29 cellular contexts compared by ENCODE assay signal in the genomic region with DNA sequence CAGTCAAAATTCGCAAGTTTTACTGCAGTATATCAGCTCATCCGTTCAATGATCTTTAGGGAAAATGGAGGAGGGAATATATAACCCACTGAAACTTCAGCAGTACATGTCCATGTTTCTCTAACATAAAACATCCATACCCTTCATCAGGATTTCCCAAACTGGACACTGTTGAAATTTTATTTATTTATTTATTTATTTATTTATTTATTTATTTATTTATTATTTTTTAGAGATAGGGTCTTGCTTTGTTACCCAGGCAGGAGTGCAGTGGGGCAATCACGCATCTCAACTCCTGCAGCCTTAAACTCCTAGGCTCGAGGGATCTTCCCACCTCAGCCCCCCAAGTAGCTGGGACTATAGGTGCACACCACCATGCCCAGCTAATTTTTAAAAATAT.
"Had no signal": no experiment of that assay in that cellular context is flagged by ENCODE, and none has a peak within 500 bp of the region (broad histone marks: within the 10 kb centered on the region; RNA-seq: fewer than 3 reads in every experiment).

No MANE protein-coding gene starts in this region.

- H3K36me3 ChIP-seq: stomach, suprapubic skin, thoracic aorta, thyroid gland, tibial artery, tibial nerve, transverse colon, upper lobe of left lung, upper lobe of right lung, uterus, vagina had no signal

- H3K27ac ChIP-seq: stomach, suprapubic skin, testis, thoracic aorta, thyroid gland, tibial artery, tibial nerve, transverse colon, upper lobe of left lung, upper lobe of right lung, uterus, vagina had no signal

- H3K4me3 ChIP-seq: stomach, suprapubic skin, testis, thoracic aorta, thyroid gland, tibial artery, tibial nerve, transverse colon, upper lobe of left lung, upper lobe of right lung, uterus, vagina had no signal

- H3K9me3 Mint-ChIP-seq: stimulated activated effector memory CD8-positive, alpha-beta T cell treated with anti-CD3 and anti-CD28 coated beads, Interleukin-12 subunit alpha, Interleukin-12 subunit beta, amount 100 ng/mL, for 72 hours; type B pancreatic cell had no signal

- H3K36me3 Mint-ChIP-seq: stimulated activated effector memory CD8-positive, alpha-beta T cell treated with anti-CD3 and anti-CD28 coated beads, Interleukin-12 subunit alpha, Interleukin-12 subunit beta, amount 100 ng/mL, for 72 hours; stimulated activated memory B cell treated with anti-CD40 and anti-IgM and Interleukin-4, amounts not matched to agents 10 μg/mL and 1 μg/mL and 100 μg/mL, for 72 hours; stimulated activated naive B cell treated with anti-CD40 and anti-IgM and Interleukin-4, amounts not matched to agents 10 μg/mL and 1 μg/mL and 100 μg/mL, for 72 hours; type B pancreatic cell had no signal

- H3K4me3 Mint-ChIP-seq: stimulated activated effector memory CD8-positive, alpha-beta T cell treated with anti-CD3 and anti-CD28 coated beads, Interleukin-12 subunit alpha, Interleukin-12 subunit beta, amount 100 ng/mL, for 72 hours; stimulated activated memory B cell treated with anti-CD40 and anti-IgM and Interleukin-4, amounts not matched to agents 10 μg/mL and 1 μg/mL and 100 μg/mL, for 72 hours; stimulated activated naive B cell treated with anti-CD40 and anti-IgM and Interleukin-4, amounts not matched to agents 10 μg/mL and 1 μg/mL and 100 μg/mL, for 72 hours; stimulated activated naive CD8-positive, alpha-beta T cell treated with anti-CD3 and anti-CD28 coated beads, Interleukin-15, amount 100 ng/mL, for 72 hours; stimulated activated naive CD8-positive, alpha-beta T cell treated with anti-CD3 and anti-CD28 coated beads, Interleukin-15, Interleukin-2, amounts not matched to agents 100 ng/mL and 50 ng/mL, for 24 hours; type B pancreatic cell had no signal

- H3K4me1 ChIP-seq: stomach, suprapubic skin, testis, thyroid gland, tibial artery, tibial nerve, transverse colon, upper lobe of left lung, upper lobe of right lung, uterus, vagina had no signal

- DNase-seq: stimulated activated CD4-positive, alpha-beta T cell treated with anti-CD3 and anti-CD28 coated beads, Interleukin-2, amount 100 ng/mL, for 48 hours; stimulated activated CD4-positive, alpha-beta T cell treated with anti-CD3 and anti-CD28 coated beads, Interleukin-4, amount 100 ng/mL, for 1 hour; stimulated activated CD4-positive, alpha-beta T cell treated with anti-CD3 and anti-CD28 coated beads, Interleukin-4, amount 100 ng/mL, for 24 hours; stimulated activated CD4-positive, alpha-beta T cell treated with anti-CD3 and anti-CD28 coated beads, Interleukin-4, amount 100 ng/mL, for 4 hours; stimulated activated CD8-positive, alpha-beta memory T cell treated with anti-CD3 and anti-CD28 coated beads, Interleukin-4, amount 100 ng/mL, for 48 hours; stimulated activated naive B cell treated with anti-CD40 and anti-IgM and Interleukin-4, amounts not matched to agents 10 μg/mL and 1 μg/mL and 100 μg/mL, for 72 hours; stimulated activated naive CD4-positive, alpha-beta T cell; stimulated activated naive CD4-positive, alpha-beta T cell treated with Interleukin-2 at 50 U/mL for 16 hours; stimulated activated naive CD8-positive, alpha-beta T cell treated with anti-CD3 and anti-CD28 coated beads, Interleukin-15, amount 100 ng/mL, for 72 hours; stimulated activated naive CD8-positive, alpha-beta T cell treated with anti-CD3 and anti-CD28 coated beads, Interleukin-15, Interleukin-2, amounts not matched to agents 100 U/mL and 50 U/mL, for 24 hours; stomach; substantia nigra; testis; thyroid gland; tibial artery; transverse colon; trophoblast cell; upper lobe of left lung; upper lobe of right lung; uterus had no signal

- ATAC-seq: stimulated activated effector memory CD8-positive, alpha-beta T cell treated with anti-CD3 and anti-CD28 coated beads, Interleukin-12 subunit alpha, Interleukin-12 subunit beta, amount 100 ng/mL, for 72 hours; stimulated activated memory B cell treated with anti-CD40 and anti-IgM and Interleukin-4, amounts not matched to agents 10 μg/mL and 1 μg/mL and 100 μg/mL, for 72 hours; stimulated activated naive B cell treated with anti-CD40 and anti-IgM and Interleukin-4, amounts not matched to agents 10 μg/mL and 1 μg/mL and 100 μg/mL, for 72 hours; stimulated activated naive CD8-positive, alpha-beta T cell treated with anti-CD3 and anti-CD28 coated beads, Interleukin-15, amount 100 ng/mL, for 72 hours; stimulated activated naive CD8-positive, alpha-beta T cell treated with anti-CD3 and anti-CD28 coated beads, Interleukin-15, Interleukin-2, amounts not matched to agents 100 U/mL and 50 U/mL, for 24 hours; upper lobe of right lung had no signal

- H3K27me3 Mint-ChIP-seq: stimulated activated memory B cell treated with anti-CD40 and anti-IgM and Interleukin-4, amounts not matched to agents 10 μg/mL and 1 μg/mL and 100 μg/mL, for 72 hours; stimulated activated naive CD8-positive, alpha-beta T cell treated with anti-CD3 and anti-CD28 coated beads, Interleukin-15, amount 100 ng/mL, for 72 hours; type B pancreatic cell had no signal

- H3K27me3 ChIP-seq: stomach, suprapubic skin, testis, thyroid gland, tibial artery, tibial nerve, transverse colon, upper lobe of left lung, upper lobe of right lung, uterus, vagina had no signal

- FAIRE-seq: urothelium cell line had no signal

- H3K4me1 Mint-ChIP-seq: stimulated activated effector memory CD8-positive, alpha-beta T cell treated with anti-CD3 and anti-CD28 coated beads, Interleukin-12 subunit alpha, Interleukin-12 subunit beta, amount 100 ng/mL, for 72 hours; stimulated activated naive CD8-positive, alpha-beta T cell treated with anti-CD3 and anti-CD28 coated beads, Interleukin-15, amount 100 ng/mL, for 72 hours had no signal

- H3K9me3 ChIP-seq: stomach, testis, thoracic aorta, thyroid gland, tibial nerve, upper lobe of left lung, upper lobe of right lung, uterus, vagina had no signal

- H3K27ac Mint-ChIP-seq: stimulated activated effector memory CD8-positive, alpha-beta T cell treated with anti-CD3 and anti-CD28 coated beads, Interleukin-12 subunit alpha, Interleukin-12 subunit beta, amount 100 ng/mL, for 72 hours; stimulated activated memory B cell treated with anti-CD40 and anti-IgM and Interleukin-4, amounts not matched to agents 10 μg/mL and 1 μg/mL and 100 μg/mL, for 72 hours; stimulated activated naive B cell treated with anti-CD40 and anti-IgM and Interleukin-4, amounts not matched to agents 10 μg/mL and 1 μg/mL and 100 μg/mL, for 72 hours; stimulated activated naive CD8-positive, alpha-beta T cell treated with anti-CD3 and anti-CD28 coated beads, Interleukin-15, amount 100 ng/mL, for 72 hours; stimulated activated naive CD8-positive, alpha-beta T cell treated with anti-CD3 and anti-CD28 coated beads, Interleukin-15, Interleukin-2, amounts not matched to agents 100 ng/mL and 50 ng/mL, for 24 hours; type B pancreatic cell had no signal
